ENCODE assay signal across 8 cellular contexts in the genomic region with DNA sequence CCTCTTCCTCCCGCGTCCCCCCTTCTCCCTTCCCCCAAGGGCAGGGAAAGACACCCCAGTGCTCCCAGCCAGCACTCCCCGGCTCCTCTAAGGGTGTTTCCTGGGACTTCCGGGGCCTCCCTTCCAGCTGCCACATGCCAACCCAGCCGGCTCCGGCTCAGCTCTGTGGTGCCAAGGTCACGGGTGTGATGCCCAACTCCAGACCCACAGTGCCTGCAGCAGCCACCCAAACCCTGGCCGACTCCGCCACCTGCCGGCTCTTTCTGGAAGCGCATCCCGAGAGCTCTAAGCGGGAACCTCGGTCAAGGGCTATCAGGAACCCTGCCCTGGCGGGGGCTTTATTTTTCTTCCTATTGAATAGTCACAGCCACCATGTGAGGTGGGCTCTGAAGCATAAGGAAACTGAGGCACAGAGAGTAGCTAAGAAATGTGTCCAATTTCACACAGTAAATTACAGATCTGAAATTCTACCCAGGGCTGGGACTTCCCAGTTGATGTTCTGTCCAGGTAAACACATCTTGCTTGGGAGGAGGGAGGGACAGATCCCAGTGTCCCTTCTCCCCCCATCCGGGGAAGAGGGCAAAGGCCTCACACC. TPM values are rescaled to one million over a fixed set of nuclear protein-coding genes. Genes with fewer than 3 reads are reported as not detected.
A peak's percentile ranks its signal among the peaks of the same experiment; 100 is the strongest.
DNase-seq lines count a peak whose midpoint lies in the region; ATAC-seq, FAIRE-seq and TF ChIP-seq lines count a peak whose summit lies in the region.

No MANE protein-coding gene starts in this region.

- no peak overlapping the region for H3K27ac Mint-ChIP-seq in central memory CD8-positive, alpha-beta T cell (ENCODE audit: low read depth)

- no peak for FAIRE-seq in H54 (lab: Jason Lieb, UNC)

- DNase-seq in C1 segment of cervical spinal cord (lab: John Stamatoyannopoulos, UW) (peak in 13 of 14 donors; percentile 26 to 85 (median 75)), H54 (ENCODE audit: insufficient read length, low spot score) (peak; percentile 90), NCI-H226 (peak; percentile 44), left lobe of liver (ENCODE audit: low spot score) (peak; percentile 87)
- peak; percentile 85 to 91 for DNase-seq in activated CD4-positive, alpha-beta T cell treated with anti-CD3 and anti-CD28 coated beads for 24 hours (ENCODE audit: low read depth in 2 of 2)
- DNase-seq in central memory CD8-positive, alpha-beta T cell (ENCODE audit: low spot score in 2 of 2) = peak; percentile 78 to 90
- peak; percentile 91 to 92 for DNase-seq in stimulated activated CD4-positive, alpha-beta T cell treated with anti-CD3 and anti-CD28 coated beads, Interleukin-2, amount 100 ng/mL, for 48 hours

- peaks cover 24% of the 10 kb centered on the region for H3K27me3 Mint-ChIP-seq in central memory CD8-positive, alpha-beta T cell

- peak; percentile 49 for ATAC-seq in central memory CD8-positive, alpha-beta T cell (replicated peaks; ENCODE audit: extremely low read depth, poor library complexity, severe bottlenecking)
- ATAC-seq in left lobe of liver = peak; percentile 87
- no peak for ATAC-seq in HG02571 (IDR thresholded peaks at IDR 0.05; ENCODE audit: unreplicated experiment)

- H3K4me1 Mint-ChIP-seq in central memory CD8-positive, alpha-beta T cell = peaks cover 38% of the 10 kb centered on the region

- H3K36me3 Mint-ChIP-seq in central memory CD8-positive, alpha-beta T cell (ENCODE audit: insufficient read depth) = peaks cover 5% of the 10 kb centered on the region

- H3K4me3 Mint-ChIP-seq in central memory CD8-positive, alpha-beta T cell = peak overlapping the region; percentile 52

- H3K9me3 Mint-ChIP-seq in central memory CD8-positive, alpha-beta T cell = no peaks in the 10 kb centered on the region

- no peak for TF ChIP-seq POLR2A in H54 (IDR thresholded peaks at IDR 0.05; ENCODE audit: low read depth, low read length)

RNA-seq across cellular contexts. Expression of gene PPP1R1B, which starts 3.3 kb away (rescaled TPM):
- 0.60 TPM for total RNA-seq in left lobe of liver

RNA-seq across cellular contexts. Expression of gene STARD3, which starts 13.5 kb away (rescaled TPM):
- 27.3 TPM for total RNA-seq in left lobe of liver

RNA-seq across cellular contexts. Expression of gene NEUROD2, which starts 15.7 kb away (rescaled TPM):
- not detected for total RNA-seq in left lobe of liver

RNA-seq across cellular contexts. Expression of gene TCAP, which starts 41.7 kb away (rescaled TPM):
- total RNA-seq in left lobe of liver = 0.55 TPM

RNA-seq across cellular contexts. Expression of gene PNMT, which starts 44.8 kb away (rescaled TPM):
- 0.45 TPM for total RNA-seq in left lobe of liver
